17 cellular contexts compared by ENCODE assay signal in the genomic region with DNA sequence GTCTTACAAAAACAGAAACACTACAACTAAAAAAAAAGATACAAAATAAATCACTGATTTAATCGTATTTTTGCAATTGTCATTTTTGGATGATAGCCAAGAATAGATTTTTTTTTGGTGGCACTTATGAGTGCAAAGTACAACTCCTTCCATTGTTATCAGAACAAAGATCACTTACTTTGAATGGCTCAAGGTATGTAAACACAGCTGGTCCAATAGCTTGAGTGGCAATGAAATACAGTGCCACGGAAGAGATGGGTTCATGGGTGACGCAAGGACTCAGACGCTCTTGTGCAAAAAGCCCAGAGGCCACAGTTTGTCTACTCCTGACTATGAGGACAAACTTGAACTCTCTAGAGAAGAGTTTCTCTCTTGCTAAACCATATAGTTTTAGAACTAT.
DNase-seq lines count a peak whose midpoint lies in the region; ATAC-seq and TF ChIP-seq lines count a peak whose summit lies in the region.
"Had no signal": no experiment of that assay in that cellular context is flagged by ENCODE, and none has a peak within 500 bp of the region (broad histone marks: within the 10 kb centered on the region; RNA-seq: fewer than 3 reads in every experiment).

No MANE protein-coding gene starts in this region.

- no peaks in the 10 kb centered on the region for H3K9me3 ChIP-seq in left lung
- H3K9me3 ChIP-seq in osteoblast (ENCODE audit: low read depth, low read length), result no peaks in the 10 kb centered on the region
- H3K9me3 ChIP-seq: adrenal gland, gastrocnemius medialis, right atrium auricular region, suprapubic skin had no signal

- H3K9me3 Mint-ChIP-seq in activated T-cell treated with anti-CD3 and anti-CD28 coated beads, Interleukin-2, amount 50 U/mL, for 72 hours, result peaks cover 0 to 4% of the 10 kb centered on the region in 2 donors
- H3K9me3 Mint-ChIP-seq: activated CD4-positive, alpha-beta memory T cell treated with anti-CD3 and anti-CD28 coated beads for 36 hours; neural crest cell had no signal

- H3K27ac ChIP-seq in left lung (no peak overlapping the region), osteoblast (ENCODE audit: low read depth, low read length) (no peak overlapping the region)
- H3K27ac ChIP-seq: adrenal gland, gastrocnemius medialis, right atrium auricular region, suprapubic skin had no signal

- H3K4me3 ChIP-seq in left lung (no peak overlapping the region), osteoblast (ENCODE audit: insufficient read depth, low read length) (no peak overlapping the region)
- H3K4me3 ChIP-seq: adrenal gland, gastrocnemius medialis, right atrium auricular region, suprapubic skin had no signal

- H3K4me2 ChIP-seq in osteoblast (ENCODE audit: insufficient read depth, low read length), result no peak overlapping the region

- H3K36me3 ChIP-seq in left lung (no peaks in the 10 kb centered on the region), osteoblast (ENCODE audit: insufficient read depth, low read length) (no peaks in the 10 kb centered on the region)
- H3K36me3 ChIP-seq: adrenal gland, gastrocnemius medialis, right atrium auricular region, suprapubic skin had no signal

- peak; percentile 94 for DNase-seq in DMS53 (lab: John Stamatoyannopoulos, UW)
- peak; percentile 80 for DNase-seq in NCI-H146 treated with DMSO at 0.1 percent for 48 hours (lab: John Stamatoyannopoulos, UW; ENCODE audit: unreplicated experiment)
- peak; percentile 91 for DNase-seq in NCI-H748 treated with DMSO at 0.1 percent for 48 hours (lab: John Stamatoyannopoulos, UW)
- DNase-seq in left lung, result no peak
- DNase-seq in activated T-cell treated with anti-CD3 and anti-CD28 coated beads, Interleukin-2, amount 50 U/mL, for 72 hours, result no peak
- no peak for DNase-seq in osteoblast (ENCODE audit: insufficient read length, low spot score, missing footprints)
- no peak for DNase-seq in NK-92 treated with Interleukin-12 subunit alpha and Interleukin-12 subunit beta, amount 100 ng/mL, for 24 hours (lab: John Stamatoyannopoulos, UW)
- DNase-seq in medulla oblongata (ENCODE audit: extremely low spot score), result no peak
- DNase-seq: activated CD4-positive, alpha-beta memory T cell treated with anti-CD3 and anti-CD28 coated beads for 36 hours; adrenal gland; gastrocnemius medialis; mesenchymal stem cell; NCI-H1048 had no signal

- no peaks in the 10 kb centered on the region for H3K27me3 Mint-ChIP-seq in activated T-cell treated with anti-CD3 and anti-CD28 coated beads, Interleukin-2, amount 50 U/mL, for 72 hours (ENCODE audit: low read depth)
- H3K27me3 Mint-ChIP-seq: activated CD4-positive, alpha-beta memory T cell treated with anti-CD3 and anti-CD28 coated beads for 36 hours; central memory CD8-positive, alpha-beta T cell had no signal

- no peak overlapping the region for H3K27ac Mint-ChIP-seq in activated T-cell treated with anti-CD3 and anti-CD28 coated beads, Interleukin-2, amount 50 U/mL, for 72 hours
- H3K27ac Mint-ChIP-seq: activated CD4-positive, alpha-beta memory T cell treated with anti-CD3 and anti-CD28 coated beads for 36 hours had no signal

- H3K27me3 ChIP-seq in left lung, result no peaks in the 10 kb centered on the region
- H3K27me3 ChIP-seq in osteoblast (ENCODE audit: insufficient read depth, low read length), result no peaks in the 10 kb centered on the region
- H3K27me3 ChIP-seq: adrenal gland, gastrocnemius medialis, right atrium auricular region, suprapubic skin had no signal

- no peaks in the 10 kb centered on the region for H3K36me3 Mint-ChIP-seq in activated T-cell treated with anti-CD3 and anti-CD28 coated beads, Interleukin-2, amount 50 U/mL, for 72 hours (ENCODE audit: insufficient read depth in 2 of 2)
- H3K36me3 Mint-ChIP-seq: activated CD4-positive, alpha-beta memory T cell treated with anti-CD3 and anti-CD28 coated beads for 36 hours had no signal

- H3K4me3 Mint-ChIP-seq in activated T-cell treated with anti-CD3 and anti-CD28 coated beads, Interleukin-2, amount 50 U/mL, for 72 hours, result no peak overlapping the region
- H3K4me3 Mint-ChIP-seq: activated CD4-positive, alpha-beta memory T cell treated with anti-CD3 and anti-CD28 coated beads for 36 hours; central memory CD8-positive, alpha-beta T cell; neural crest cell had no signal

- TF ChIP-seq CTCF in left lung (IDR thresholded peaks at IDR 0.05) (no peak), osteoblast (IDR thresholded peaks at IDR 0.05; ENCODE audit: extremely low read depth, low read depth, low read length) (no peak)

- intact Hi-C loops in left lung (cut with DNase I), result no loop called here

- no peaks in the 10 kb centered on the region for H3K4me1 Mint-ChIP-seq in activated T-cell treated with anti-CD3 and anti-CD28 coated beads, Interleukin-2, amount 50 U/mL, for 72 hours (ENCODE audit: low read depth)
- H3K4me1 Mint-ChIP-seq: central memory CD8-positive, alpha-beta T cell; neural crest cell had no signal

- H3K4me1 ChIP-seq in left lung (no peaks in the 10 kb centered on the region), osteoblast (ENCODE audit: insufficient read depth, low read length) (no peaks in the 10 kb centered on the region)
- H3K4me1 ChIP-seq: adrenal gland, gastrocnemius medialis, right atrium auricular region had no signal

- no peak overlapping the region for H2AFZ ChIP-seq in osteoblast (ENCODE audit: low read length)

- no peaks in the 10 kb centered on the region for H3K79me2 ChIP-seq in osteoblast (ENCODE audit: insufficient read depth, low read length)

- peak; percentile 66 for ATAC-seq in left lung
- no peak for ATAC-seq in activated T-cell treated with anti-CD3 and anti-CD28 coated beads, Interleukin-2, amount 50 U/mL, for 72 hours (replicated peaks in 1 of 2)
- ATAC-seq: gastrocnemius medialis had no signal

- no peaks in the 10 kb centered on the region for H4K20me1 ChIP-seq in osteoblast (ENCODE audit: insufficient read depth, low read length)

Comparison
In these comparisons a context has a peak if more than half of its experiments do, and no peak if none do; other contexts are left out.
1. DNase-seq: peak in DMS53 (single experiment), NCI-H146 treated with DMSO at 0.1 percent for 48 hours (single experiment) and NCI-H748 treated with DMSO at 0.1 percent for 48 hours (single experiment); none in left lung (0 of 2), activated T-cell treated with anti-CD3 and anti-CD28 coated beads, Interleukin-2, amount 50 U/mL, for 72 hours (0 of 2), osteoblast (single experiment), NK-92 treated with Interleukin-12 subunit alpha and Interleukin-12 subunit beta, amount 100 ng/mL, for 24 hours (single experiment) and medulla oblongata (single experiment).